Comparison of ENCODE assay signal across 8 cellular contexts in the genomic region with DNA sequence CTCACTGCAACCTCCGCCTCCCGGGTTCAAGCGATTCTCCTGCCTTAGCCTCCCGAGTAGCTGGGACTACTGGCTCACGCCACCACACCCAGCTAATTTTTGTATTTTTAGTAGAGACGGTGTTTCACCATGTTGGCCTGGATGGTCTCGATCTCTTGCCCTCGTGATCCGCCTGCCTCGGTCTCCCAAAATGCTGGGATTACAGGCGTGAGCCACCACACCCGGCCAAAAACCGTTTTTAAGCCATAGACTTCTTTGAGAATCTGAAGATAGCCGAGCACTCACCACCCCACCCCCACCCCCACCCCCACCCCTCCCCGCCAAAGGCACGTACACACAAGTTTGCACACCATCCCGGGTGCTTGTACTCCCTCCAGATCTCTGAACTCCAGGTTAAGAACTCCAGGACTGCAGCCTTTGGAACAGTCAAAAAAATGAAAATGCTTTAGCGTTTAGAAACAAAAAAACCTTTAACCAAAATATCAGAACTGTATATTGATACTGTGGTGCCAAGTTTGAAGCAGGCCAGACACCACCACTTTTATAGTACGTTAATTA. TPM values are rescaled to one million over a fixed set of nuclear protein-coding genes. Genes with fewer than 3 reads are reported as not detected.
A peak's percentile ranks its signal among the peaks of the same experiment; 100 is the strongest.
DNase-seq lines count a peak whose midpoint lies in the region; ATAC-seq and TF ChIP-seq lines count a peak whose summit lies in the region.

No MANE protein-coding gene starts in this region.

- intact Hi-C loops in naive thymus-derived CD4-positive, alpha-beta T cell (cut with micrococcal nuclease), result loop anchor here (10.0 kb wide), 2 partner anchors 114 to 1064 kb away; a partner anchor contains a TSS

- TF ChIP-seq CTCF in cardiac fibroblast (IDR thresholded peaks at IDR 0.05; ENCODE audit: low read depth, low read length), result no peak

- H3K36me3 ChIP-seq in BLaER1 (peaks cover 16% of the 10 kb centered on the region), KOPT-K1 (ENCODE audit: insufficient read depth, low read length) (peaks cover 23% of the 10 kb centered on the region)
- H3K36me3 ChIP-seq in naive thymus-derived CD4-positive, alpha-beta T cell (ENCODE audit: control insufficient read depth in 2 of 3, insufficient read depth in 3 of 3, low read length in 3 of 3), result peaks cover 0 to 8% (median 0%) of the 10 kb centered on the region in 3 experiments

- peaks cover 0 to 14% (median 6%) of the 10 kb centered on the region in 5 donors for H3K36me3 Mint-ChIP-seq in naive thymus-derived CD4-positive, alpha-beta T cell

- no peaks in the 10 kb centered on the region for H3K27me3 Mint-ChIP-seq in naive thymus-derived CD4-positive, alpha-beta T cell

- H3K4me3 Mint-ChIP-seq in naive thymus-derived CD4-positive, alpha-beta T cell, result peak overlapping the region; percentile 83 to 99 (median 97)

- H3K9me3 ChIP-seq in BLaER1 (no peaks in the 10 kb centered on the region), KOPT-K1 (ENCODE audit: insufficient read depth, low read length, poor library complexity, severe bottlenecking) (no peaks in the 10 kb centered on the region)
- H3K9me3 ChIP-seq in naive thymus-derived CD4-positive, alpha-beta T cell (ENCODE audit: control insufficient read depth in 2 of 3, low read length in 3 of 3), result no peaks in the 10 kb centered on the region

- no peaks in the 10 kb centered on the region for H3K9me3 Mint-ChIP-seq in naive thymus-derived CD4-positive, alpha-beta T cell

- peaks cover 40% of the 10 kb centered on the region for H3K4me1 ChIP-seq in BLaER1
- peaks cover 12 to 13% of the 10 kb centered on the region in 2 donors for H3K4me1 ChIP-seq in naive thymus-derived CD4-positive, alpha-beta T cell (ENCODE audit: control insufficient read depth in 2 of 2, insufficient read depth in 2 of 2, low read length in 2 of 2)

- peak overlapping the region; percentile 96 for H3K27ac ChIP-seq in BLaER1
- H3K27ac ChIP-seq in KOPT-K1 (ENCODE audit: low read depth, low read length, poor library complexity, severe bottlenecking), result peak overlapping the region; percentile 92
- H3K27ac ChIP-seq in naive thymus-derived CD4-positive, alpha-beta T cell (ENCODE audit: low read depth, low read length), result peak overlapping the region; percentile 92

- peak overlapping the region; percentile 89 for H3K4me2 ChIP-seq in BLaER1

- CTCF ChIA-PET in naive thymus-derived CD4-positive, alpha-beta T cell (lab: Charles Lee), result no interaction called here

- H3K4me1 Mint-ChIP-seq in naive thymus-derived CD4-positive, alpha-beta T cell, result peaks cover 40 to 60% (median 45%) of the 10 kb centered on the region in 7 donors

- H4K20me1 ChIP-seq in BLaER1, result peaks cover 62% of the 10 kb centered on the region

- POLR2A ChIA-PET in naive thymus-derived CD4-positive, alpha-beta T cell (lab: Charles Lee), result interaction anchor here (0.7 kb wide), 1 partner anchor 10 kb away, joined by 3 read pairs; no protein-coding TSS in a partner anchor

- no peaks in the 10 kb centered on the region for H3K27me3 ChIP-seq in BLaER1
- H3K27me3 ChIP-seq in naive thymus-derived CD4-positive, alpha-beta T cell (ENCODE audit: control insufficient read depth in 2 of 2, insufficient read depth in 2 of 2, low read length in 2 of 2), result no peaks in the 10 kb centered on the region

- ATAC-seq in naive thymus-derived CD4-positive, alpha-beta T cell, result no peak
- ATAC-seq in GM18870 (IDR thresholded peaks at IDR 0.05; ENCODE audit: unreplicated experiment), result no peak

- DNase-seq in cardiac fibroblast (ENCODE audit: low read depth in 2 of 2) (no peak), NCI-H526 treated with DMSO at 0.1 percent for 48 hours (lab: John Stamatoyannopoulos, UW) (no peak), glomerular visceral epithelial cell (ENCODE audit: extremely low spot score) (no peak)
- DNase-seq in naive thymus-derived CD4-positive, alpha-beta T cell, result no peak
- DNase-seq in stimulated activated naive CD4-positive, alpha-beta T cell treated with Interleukin-2 at 50 U/mL for 16 hours (lab: John Stamatoyannopoulos, UW), result no peak

- peak overlapping the region; percentile 95 for H3K4me3 ChIP-seq in BLaER1
- H3K4me3 ChIP-seq in cardiac fibroblast (replicated peaks in 1 of 2; ENCODE audit: low read depth in 2 of 2, low read length in 2 of 2), result peak overlapping the region; percentile 97 to 99
- H3K4me3 ChIP-seq in naive thymus-derived CD4-positive, alpha-beta T cell (ENCODE audit: low read length), result peak overlapping the region; percentile 87

- H3K27ac Mint-ChIP-seq in naive thymus-derived CD4-positive, alpha-beta T cell, result peak overlapping the region; percentile 77 to 97 (median 90)

- H3K9ac ChIP-seq in BLaER1, result peak overlapping the region; percentile 97

RNA-seq across cellular contexts. Expression of a gene that starts 1.5 kb away (rescaled TPM):
- 10 to 100 TPM; 38.9 to 82.7 (median 77.8) TPM for total RNA-seq in naive thymus-derived CD4-positive, alpha-beta T cell
- 10 to 100 TPM; 44.7 to 65.8 TPM for polyA plus RNA-seq in naive thymus-derived CD4-positive, alpha-beta T cell

RNA-seq across cellular contexts. Expression of a gene that starts 48.3 kb away (rescaled TPM):
- 1 to 10 TPM in 3 of 5 experiments, under 1 TPM in 2; 0.24 to 9.0 (median 1.2) TPM for total RNA-seq in naive thymus-derived CD4-positive, alpha-beta T cell
- under 1 TPM; 0.17 to 0.32 TPM for polyA plus RNA-seq in naive thymus-derived CD4-positive, alpha-beta T cell

RNA-seq across cellular contexts. Expression of a gene that starts 59.9 kb away (rescaled TPM):
- 10 to 100 TPM; 15.2 to 32.8 (median 25.4) TPM for total RNA-seq in naive thymus-derived CD4-positive, alpha-beta T cell
- 10 to 100 TPM; 15.9 to 22.8 TPM for polyA plus RNA-seq in naive thymus-derived CD4-positive, alpha-beta T cell
